ENCODE assay signal across 16 cellular contexts in the genomic region with DNA sequence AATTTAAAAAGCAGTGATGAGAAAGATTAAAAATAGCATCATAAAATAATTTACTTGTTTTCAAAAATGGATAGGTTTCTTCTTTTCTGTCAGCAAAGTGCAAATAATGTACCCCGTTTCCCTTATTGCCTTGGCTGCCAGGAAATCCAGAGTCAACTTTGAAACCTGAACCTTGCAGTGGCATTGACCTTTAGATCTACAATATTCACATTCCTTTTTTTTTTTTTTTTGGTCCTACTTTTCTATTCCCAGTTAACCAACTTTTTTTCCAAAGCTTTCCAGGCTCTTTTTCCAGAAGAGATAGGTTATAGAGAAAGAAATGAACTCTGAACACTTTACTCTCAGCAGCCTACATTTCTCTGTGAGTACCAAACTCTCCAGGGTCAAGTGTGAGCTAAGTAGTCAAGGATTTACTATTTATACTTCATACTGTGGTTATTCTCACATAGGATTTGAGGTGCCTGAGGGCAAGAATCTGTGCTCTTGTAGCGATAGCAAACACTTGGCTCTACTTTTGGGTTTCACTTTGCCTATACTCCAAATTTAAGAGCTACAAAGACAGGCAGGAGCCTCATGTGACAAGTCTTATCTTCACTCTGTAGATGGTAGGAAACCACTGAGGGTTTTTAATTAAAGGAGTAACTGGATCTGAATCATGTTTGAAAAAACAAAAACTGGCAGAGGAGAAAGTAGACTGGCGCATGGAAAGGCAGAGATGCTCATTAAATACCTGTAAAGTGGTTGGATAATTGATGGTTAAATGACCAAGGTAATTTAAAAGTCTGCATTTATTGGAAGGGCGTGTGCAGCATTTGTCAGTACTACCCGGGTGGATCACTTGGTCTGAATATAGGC.
A peak's percentile ranks its signal among the peaks of the same experiment; 100 is the strongest.
DNase-seq lines count a peak whose midpoint lies in the region; ATAC-seq and TF ChIP-seq lines count a peak whose summit lies in the region.
"Had no signal": no experiment of that assay in that cellular context is flagged by ENCODE, and none has a peak within 500 bp of the region (broad histone marks: within the 10 kb centered on the region; RNA-seq: fewer than 3 reads in every experiment).

No MANE protein-coding gene starts in this region.

- H4K20me1 ChIP-seq in OCI-LY7 (ENCODE audit: insufficient read depth, low read length) = no peaks in the 10 kb centered on the region

- no peaks in the 10 kb centered on the region for H3K36me3 ChIP-seq in HEK293 (ENCODE audit: control insufficient read depth in 2 of 2, insufficient read depth in 1 of 2, low read length in 2 of 2)
- no peaks in the 10 kb centered on the region for H3K36me3 ChIP-seq in OCI-LY7 (ENCODE audit: insufficient read depth, low read length)
- H3K36me3 ChIP-seq: stomach had no signal

- DNase-seq in SW480 (ENCODE audit: low spot score) (peak; percentile 59), left colon (no peak), posterior vena cava (ENCODE audit: low spot score) (no peak), right cardiac atrium (no peak), activated gamma-delta T cell (lab: John Stamatoyannopoulos, UW) (no peak), OCI-LY7 (ENCODE audit: low spot score) (no peak)
- DNase-seq: activated CD4-positive, alpha-beta T cell treated with anti-CD3 and anti-CD28 coated beads, Interleukin-2, amount 50 U/mL, for 4 hours; amygdala; COR-L47; cortex of kidney; hippocampal formation; NCI-H345; stomach had no signal

- H3K27me3 ChIP-seq in right cardiac atrium (ENCODE audit: control insufficient read depth, insufficient read depth) = no peaks in the 10 kb centered on the region

- WGBS in right cardiac atrium = 85% methylated on average over 5 of the region's 5 CpGs

- no peaks in the 10 kb centered on the region for H3K9me2 ChIP-seq in OCI-LY7 (ENCODE audit: insufficient read depth, low read length)

- no TSS peak for BruUV-seq in OCI-LY7 (replicated peaks; lab: Mats Ljungman, UMichigan)

- TF ChIP-seq CTCF in 22Rv1 (IDR thresholded peaks at IDR 0.05) (no peak), HEK293 (tag by site-specific recombination; IDR thresholded peaks at IDR 0.05) (no peak), OCI-LY7 (conservative IDR thresholded peaks at IDR 0.05; ENCODE audit: low read length) (no peak)

- H3K9me3 ChIP-seq in HEK293 (ENCODE audit: control insufficient read depth, insufficient read depth, low read depth, low read length) = no peaks in the 10 kb centered on the region
- no peaks in the 10 kb centered on the region for H3K9me3 ChIP-seq in right cardiac atrium (ENCODE audit: control insufficient read depth, low read length)
- H3K9me3 ChIP-seq in OCI-LY7 (ENCODE audit: low read length) = no peaks in the 10 kb centered on the region
- H3K9me3 ChIP-seq: stomach had no signal

- no peak overlapping the region for H2AFZ ChIP-seq in OCI-LY7 (ENCODE audit: low read length)

- H3K4me3 ChIP-seq in HEK293 (ENCODE audit: low read depth, low read length) (no peak overlapping the region), right cardiac atrium (ENCODE audit: low read length) (no peak overlapping the region), OCI-LY7 (ENCODE audit: low read depth, low read length, poor library complexity, severe bottlenecking) (no peak overlapping the region)
- H3K4me3 ChIP-seq: skin epidermis had no signal

- H3K27ac ChIP-seq in 22Rv1 = peak overlapping the region; percentile 76
- no peak overlapping the region for H3K27ac ChIP-seq in HEK293 (ENCODE audit: extremely low read depth, low read depth, low read length)
- H3K27ac ChIP-seq in right cardiac atrium (ENCODE audit: low read length) = no peak overlapping the region
- H3K27ac ChIP-seq in OCI-LY7 (ENCODE audit: low read depth, low read length, poor library complexity, severe bottlenecking) = no peak overlapping the region
- H3K27ac ChIP-seq: skin epidermis, stomach had no signal

- no peaks in the 10 kb centered on the region for H3K79me2 ChIP-seq in OCI-LY7 (ENCODE audit: insufficient read depth, low read depth, low read length)

- peaks cover 7% of the 10 kb centered on the region; the same call in 1 of the 2 replicates for H3K4me1 ChIP-seq in HEK293 (ENCODE audit: control insufficient read depth, insufficient read depth, low read length)
- H3K4me1 ChIP-seq in right cardiac atrium (ENCODE audit: control insufficient read depth, insufficient read depth, low read length) = no peaks in the 10 kb centered on the region
- no peaks in the 10 kb centered on the region for H3K4me1 ChIP-seq in OCI-LY7 (ENCODE audit: insufficient read depth, low read length, poor library complexity, severe bottlenecking)

- intact Hi-C loops in left colon (cut with DNase I, micrococcal nuclease) (no loop called here), posterior vena cava (cut with DNase I) (no loop called here), right cardiac atrium (cut with DNase I) (no loop called here), OCI-LY7 (cut with micrococcal nuclease; ENCODE audit: unreplicated experiment) (no loop called here)

- POLR2A ChIA-PET in HEK293 (lab: Yijun Ruan, JAX) = no interaction called here
- POLR2A ChIA-PET in OCI-LY7 (lab: Charles Lee) = interaction anchor here (0.6 kb wide), 1 partner anchor 11 kb away, joined by 3 read pairs; no protein-coding TSS in a partner anchor

- peak; percentile 50 for ATAC-seq in left colon
- ATAC-seq in right cardiac atrium = no peak

- CTCF ChIA-PET in HEK293 (lab: Yijun Ruan, JAX) = interaction anchor here (0.7 kb wide), 1 partner anchor 21 kb away, joined by 4 read pairs; no protein-coding TSS in a partner anchor
- CTCF ChIA-PET in OCI-LY7 (lab: Charles Lee; ENCODE audit: unreplicated experiment) = no interaction called here

- H3K4me2 ChIP-seq in OCI-LY7 (ENCODE audit: low read length) = no peak overlapping the region

TF ChIP-seq in HEK293, 187 proteins besides CTCF, POLR2A, EP300 and RAD21 (continues in another document):
- TF ChIP-seq WT1 (tag by site-specific recombination; IDR thresholded peaks at IDR 0.05) (peak; percentile 53), ZNF248 (tag by site-specific recombination; IDR thresholded peaks at IDR 0.05) (no peak), ZBTB17 (tag by site-specific recombination; IDR thresholded peaks at IDR 0.05) (0 out of 2 replicates have a peak, but pooled peaks have one; percentile 17), TRIM28 (IDR thresholded peaks at IDR 0.05; ENCODE audit: borderline replicate concordance, low read length) (peak; percentile 65; the same call in 1 of the 2 replicates), SP7 (tag by site-specific recombination; IDR thresholded peaks at IDR 0.05) (peak; percentile 95), ZNF146 (tag by site-specific recombination; IDR thresholded peaks at IDR 0.05) (no peak), FEZF1 (tag by site-specific recombination; IDR thresholded peaks at IDR 0.05) (peak; percentile 82), GFI1B (tag by site-specific recombination; IDR thresholded peaks at IDR 0.05) (peak; percentile 47; the same call in 1 of the 2 replicates)
- TF ChIP-seq, protein P1, sequence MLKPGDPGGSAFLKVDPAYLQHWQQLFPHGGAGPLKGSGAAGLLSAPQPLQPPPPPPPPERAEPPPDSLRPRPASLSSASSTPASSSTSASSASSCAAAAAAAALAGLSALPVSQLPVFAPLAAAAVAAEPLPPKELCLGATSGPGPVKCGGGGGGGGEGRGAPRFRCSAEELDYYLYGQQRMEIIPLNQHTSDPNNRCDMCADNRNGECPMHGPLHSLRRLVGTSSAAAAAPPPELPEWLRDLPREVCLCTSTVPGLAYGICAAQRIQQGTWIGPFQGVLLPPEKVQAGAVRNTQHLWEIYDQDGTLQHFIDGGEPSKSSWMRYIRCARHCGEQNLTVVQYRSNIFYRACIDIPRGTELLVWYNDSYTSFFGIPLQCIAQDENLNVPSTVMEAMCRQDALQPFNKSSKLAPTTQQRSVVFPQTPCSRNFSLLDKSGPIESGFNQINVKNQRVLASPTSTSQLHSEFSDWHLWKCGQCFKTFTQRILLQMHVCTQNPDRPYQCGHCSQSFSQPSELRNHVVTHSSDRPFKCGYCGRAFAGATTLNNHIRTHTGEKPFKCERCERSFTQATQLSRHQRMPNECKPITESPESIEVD (tag by site-specific recombination; IDR thresholded peaks at IDR 0.05) = peak; percentile 64; the same call in 1 of the 2 replicates
- TF ChIP-seq, protein P2, sequence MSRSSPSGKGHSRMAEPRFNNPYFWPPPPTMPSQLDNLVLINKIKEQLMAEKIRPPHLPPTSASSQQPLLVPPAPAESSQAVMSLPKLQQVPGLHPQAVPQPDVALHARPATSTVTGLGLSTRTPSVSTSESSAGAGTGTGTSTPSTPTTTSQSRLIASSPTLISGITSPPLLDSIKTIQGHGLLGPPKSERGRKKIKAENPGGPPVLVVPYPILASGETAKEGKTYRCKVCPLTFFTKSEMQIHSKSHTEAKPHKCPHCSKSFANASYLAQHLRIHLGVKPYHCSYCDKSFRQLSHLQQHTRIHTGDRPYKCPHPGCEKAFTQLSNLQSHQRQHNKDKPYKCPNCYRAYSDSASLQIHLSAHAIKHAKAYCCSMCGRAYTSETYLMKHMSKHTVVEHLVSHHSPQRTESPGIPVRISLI (tag by site-specific recombination; IDR thresholded peaks at IDR 0.05) = no peak
- TF ChIP-seq, protein P3, sequence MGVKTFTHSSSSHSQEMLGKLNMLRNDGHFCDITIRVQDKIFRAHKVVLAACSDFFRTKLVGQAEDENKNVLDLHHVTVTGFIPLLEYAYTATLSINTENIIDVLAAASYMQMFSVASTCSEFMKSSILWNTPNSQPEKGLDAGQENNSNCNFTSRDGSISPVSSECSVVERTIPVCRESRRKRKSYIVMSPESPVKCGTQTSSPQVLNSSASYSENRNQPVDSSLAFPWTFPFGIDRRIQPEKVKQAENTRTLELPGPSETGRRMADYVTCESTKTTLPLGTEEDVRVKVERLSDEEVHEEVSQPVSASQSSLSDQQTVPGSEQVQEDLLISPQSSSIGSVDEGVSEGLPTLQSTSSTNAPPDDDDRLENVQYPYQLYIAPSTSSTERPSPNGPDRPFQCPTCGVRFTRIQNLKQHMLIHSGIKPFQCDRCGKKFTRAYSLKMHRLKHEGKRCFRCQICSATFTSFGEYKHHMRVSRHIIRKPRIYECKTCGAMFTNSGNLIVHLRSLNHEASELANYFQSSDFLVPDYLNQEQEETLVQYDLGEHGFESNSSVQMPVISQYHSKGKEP (tag by site-specific recombination; IDR thresholded peaks at IDR 0.05) = 0 out of 2 replicates have a peak, but pooled peaks have one; percentile 24
- TF ChIP-seq, protein P4, sequence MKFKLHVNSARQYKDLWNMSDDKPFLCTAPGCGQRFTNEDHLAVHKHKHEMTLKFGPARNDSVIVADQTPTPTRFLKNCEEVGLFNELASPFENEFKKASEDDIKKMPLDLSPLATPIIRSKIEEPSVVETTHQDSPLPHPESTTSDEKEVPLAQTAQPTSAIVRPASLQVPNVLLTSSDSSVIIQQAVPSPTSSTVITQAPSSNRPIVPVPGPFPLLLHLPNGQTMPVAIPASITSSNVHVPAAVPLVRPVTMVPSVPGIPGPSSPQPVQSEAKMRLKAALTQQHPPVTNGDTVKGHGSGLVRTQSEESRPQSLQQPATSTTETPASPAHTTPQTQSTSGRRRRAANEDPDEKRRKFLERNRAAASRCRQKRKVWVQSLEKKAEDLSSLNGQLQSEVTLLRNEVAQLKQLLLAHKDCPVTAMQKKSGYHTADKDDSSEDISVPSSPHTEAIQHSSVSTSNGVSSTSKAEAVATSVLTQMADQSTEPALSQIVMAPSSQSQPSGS (tag by site-specific recombination; IDR thresholded peaks at IDR 0.05; ENCODE audit: low read depth) = no peak
